1 cellular context compared by ENCODE assay signal in genomic region chr11:1943576-1943975, GRCh38.
TF ChIP-seq lines count a peak whose summit lies in the region.

No MANE protein-coding gene starts in this region.

TF ChIP-seq in GM12878, 131 proteins besides CTCF, POLR2A, EP300 and RAD21:
- TF ChIP-seq ZNF24 (IDR thresholded peaks at IDR 0.05) (0 out of 2 replicates have a peak, but pooled peaks have one; percentile 38), PRDM15 (CRISPR knock-in tag; IDR thresholded peaks at IDR 0.05) (no peak)
TF ChIP-seq in GM12878: peak in this region for 1.
